30 cellular contexts compared by ENCODE assay signal in the genomic region with DNA sequence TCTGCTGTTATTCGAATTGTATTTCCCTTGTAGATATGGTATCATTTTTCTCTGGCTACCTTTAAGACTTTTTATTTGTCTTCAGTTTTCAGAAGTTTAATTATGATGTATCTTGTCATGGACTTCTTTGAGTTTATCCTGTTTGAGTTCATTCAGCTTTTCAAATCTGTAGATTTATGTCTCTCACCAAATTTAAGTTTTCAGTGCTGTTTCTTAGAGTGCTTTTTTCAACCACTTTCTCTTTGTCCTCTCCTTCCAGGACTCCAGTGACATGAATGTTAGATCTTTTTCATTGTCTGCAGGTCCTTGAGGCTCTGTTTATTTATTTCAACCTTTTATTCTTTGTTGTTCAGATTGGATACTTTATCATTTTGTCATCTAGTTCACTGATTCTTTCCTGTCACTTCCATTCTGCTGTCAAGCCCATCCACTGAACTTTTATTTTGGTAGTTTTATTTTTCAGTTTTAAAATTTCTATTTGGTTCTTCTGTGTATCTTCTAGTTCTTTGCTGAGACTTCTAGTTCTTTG.
"Had no signal": no experiment of that assay in that cellular context is flagged by ENCODE, and none has a peak within 500 bp of the region (broad histone marks: within the 10 kb centered on the region; RNA-seq: fewer than 3 reads in every experiment).

No MANE protein-coding gene starts in this region.

- H3K27me3 Mint-ChIP-seq: activated naive CD4-positive, alpha-beta T cell treated with anti-CD3 and anti-CD28 coated beads, Interleukin-2, amount 10 ng/mL, durations not matched to agents 7 days and 5 days; activated naive CD8-positive, alpha-beta T cell treated with anti-CD3 and anti-CD28 coated beads, Interleukin-2, amount 50 U/mL, for 24 hours; stimulated activated memory B cell treated with anti-CD40 and anti-IgM and Interleukin-4, amounts not matched to agents 10 μg/mL and 1 μg/mL and 100 μg/mL, for 72 hours; stimulated activated naive CD8-positive, alpha-beta T cell treated with anti-CD3 and anti-CD28 coated beads, Interleukin-15, amount 100 ng/mL, for 72 hours had no signal

- DNase-seq: activated CD4-positive, alpha-beta T cell treated with anti-CD3 and anti-CD28 coated beads for 4 hours; activated CD4-positive, alpha-beta T cell treated with anti-CD3 and anti-CD28 coated beads, Interleukin-2, amount 50 U/mL, for 4 hours; activated CD4-positive, CD25-positive, alpha-beta regulatory T cell; activated gamma-delta T cell; activated naive CD4-positive, alpha-beta T cell treated with anti-CD3 and anti-CD28 coated beads, Interleukin-2, amount 10 ng/mL, durations not matched to agents 7 days and 5 days; activated naive CD8-positive, alpha-beta T cell treated with anti-CD3 and anti-CD28 coated beads, Interleukin-2, amount 50 U/mL, for 24 hours; dermis blood vessel endothelial cell; effector CD8-positive, alpha-beta T cell; glutamatergic neuron; islet precursor cell; left ventricle myocardium inferior; mucosa of descending colon; nephron progenitor cell; ovary; retina; sigmoid colon; small intestine; stimulated activated CD4-positive, alpha-beta T cell treated with anti-CD3 and anti-CD28 coated beads, Interleukin-1b, Interleukin-23, amount 100 ng/mL, for 48 hours; stimulated activated CD4-positive, alpha-beta T cell treated with anti-CD3 and anti-CD28 coated beads, Interleukin-4, amount 100 ng/mL, for 4 hours; stimulated activated CD8-positive, alpha-beta memory T cell treated with anti-CD3 and anti-CD28 coated beads, Interleukin-4, amount 100 ng/mL, for 48 hours; stimulated activated naive CD8-positive, alpha-beta T cell treated with anti-CD3 and anti-CD28 coated beads, Interleukin-15, amount 100 ng/mL, for 72 hours; T-helper 1 cell; thyroid gland; upper lobe of right lung had no signal

- H3K4me3 Mint-ChIP-seq: activated naive CD4-positive, alpha-beta T cell treated with anti-CD3 and anti-CD28 coated beads, Interleukin-2, amount 10 ng/mL, durations not matched to agents 7 days and 5 days; activated naive CD8-positive, alpha-beta T cell treated with anti-CD3 and anti-CD28 coated beads, Interleukin-2, amount 50 U/mL, for 24 hours; activated T-helper 1 cell treated with anti-CD3 and anti-CD28 coated beads, Interleukin-12 subunit alpha, Interleukin-12 subunit beta, Interleukin-2, Interleukin-4 antibody, amounts not matched to agents 30 ng/mL and 10 ng/mL and 1 ng/mL, durations not matched to agents 14 hours and 24 hours and 36 hours; nephron progenitor cell; stimulated activated memory B cell treated with anti-CD40 and anti-IgM and Interleukin-4, amounts not matched to agents 10 μg/mL and 1 μg/mL and 100 μg/mL, for 72 hours; stimulated activated naive CD8-positive, alpha-beta T cell treated with anti-CD3 and anti-CD28 coated beads, Interleukin-15, amount 100 ng/mL, for 72 hours; T-helper 2 cell treated with Interferon-gamma antibody and Interleukin-4, amounts not matched to agents 5 μg/mL and 100 μg/mL, for 36 hours had no signal

- H3K27ac Mint-ChIP-seq: activated naive CD4-positive, alpha-beta T cell treated with anti-CD3 and anti-CD28 coated beads, Interleukin-2, amount 10 ng/mL, durations not matched to agents 7 days and 5 days; activated naive CD8-positive, alpha-beta T cell treated with anti-CD3 and anti-CD28 coated beads, Interleukin-2, amount 50 U/mL, for 24 hours; activated T-helper 1 cell treated with anti-CD3 and anti-CD28 coated beads, Interleukin-12 subunit alpha, Interleukin-12 subunit beta, Interleukin-2, Interleukin-4 antibody, amounts not matched to agents 30 ng/mL and 10 ng/mL and 1 ng/mL, durations not matched to agents 14 hours and 24 hours and 36 hours; nephron progenitor cell; stimulated activated memory B cell treated with anti-CD40 and anti-IgM and Interleukin-4, amounts not matched to agents 10 μg/mL and 1 μg/mL and 100 μg/mL, for 72 hours; stimulated activated naive CD8-positive, alpha-beta T cell treated with anti-CD3 and anti-CD28 coated beads, Interleukin-15, amount 100 ng/mL, for 72 hours; T-helper 2 cell treated with Interferon-gamma antibody and Interleukin-4, amounts not matched to agents 5 μg/mL and 100 μg/mL, for 36 hours had no signal

- H3K9me3 Mint-ChIP-seq: activated naive CD4-positive, alpha-beta T cell treated with anti-CD3 and anti-CD28 coated beads, Interleukin-2, amount 10 ng/mL, durations not matched to agents 7 days and 5 days; activated naive CD8-positive, alpha-beta T cell treated with anti-CD3 and anti-CD28 coated beads, Interleukin-2, amount 50 U/mL, for 24 hours; activated T-helper 1 cell treated with anti-CD3 and anti-CD28 coated beads, Interleukin-12 subunit alpha, Interleukin-12 subunit beta, Interleukin-2, Interleukin-4 antibody, amounts not matched to agents 30 ng/mL and 10 ng/mL and 1 ng/mL, durations not matched to agents 14 hours and 24 hours and 36 hours; stimulated activated memory B cell treated with anti-CD40 and anti-IgM and Interleukin-4, amounts not matched to agents 10 μg/mL and 1 μg/mL and 100 μg/mL, for 72 hours had no signal

- ATAC-seq: activated naive CD8-positive, alpha-beta T cell treated with anti-CD3 and anti-CD28 coated beads, Interleukin-2, amount 50 U/mL, for 24 hours; mucosa of descending colon; stimulated activated memory B cell treated with anti-CD40 and anti-IgM and Interleukin-4, amounts not matched to agents 10 μg/mL and 1 μg/mL and 100 μg/mL, for 72 hours; stimulated activated naive CD8-positive, alpha-beta T cell treated with anti-CD3 and anti-CD28 coated beads, Interleukin-15, amount 100 ng/mL, for 72 hours; upper lobe of right lung had no signal

- FAIRE-seq: colon, endometrium, frontal cortex, small intestine had no signal
